ENCODE assay signal across 13 cellular contexts in the genomic region with DNA sequence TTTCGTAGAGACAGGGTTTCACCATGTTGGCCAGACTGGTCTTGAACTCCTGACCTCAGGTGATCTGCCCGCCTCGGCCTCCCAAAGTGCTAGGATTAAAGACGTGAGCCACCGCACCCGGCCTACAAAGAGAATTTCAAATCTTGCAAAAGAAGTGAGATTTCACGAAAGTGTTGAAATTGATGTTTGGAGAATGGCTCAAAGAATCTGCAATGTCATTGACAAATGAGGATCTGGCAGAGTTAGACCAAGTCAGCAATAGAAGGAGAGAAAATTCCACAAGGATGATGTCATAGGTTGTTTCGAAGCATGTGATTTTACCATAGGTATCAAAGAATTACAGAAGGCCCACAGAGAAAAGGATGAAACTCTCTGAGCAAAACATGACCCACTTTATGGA.
A peak's percentile ranks its signal among the peaks of the same experiment; 100 is the strongest.
DNase-seq lines count a peak whose midpoint lies in the region; ATAC-seq, FAIRE-seq and TF ChIP-seq lines count a peak whose summit lies in the region.
"Had no signal": no experiment of that assay in that cellular context is flagged by ENCODE, and none has a peak within 500 bp of the region (broad histone marks: within the 10 kb centered on the region; RNA-seq: fewer than 3 reads in every experiment).

No MANE protein-coding gene starts in this region.

- intact Hi-C loops in CD14-positive monocyte (cut with micrococcal nuclease): loop anchor here in 1 of 2 donors (2.0 kb wide), 1 partner anchor 15 kb away; no protein-coding TSS in a partner anchor

- H3K4me1 Mint-ChIP-seq in CD14-positive monocyte: peaks cover 68% of the 10 kb centered on the region

- no peak for ATAC-seq in GM21515 (IDR thresholded peaks at IDR 0.05; ENCODE audit: unreplicated experiment)
- ATAC-seq: body of pancreas had no signal

- FAIRE-seq in bronchial epithelial cell (lab: Jason Lieb, UNC): no peak

- no peaks in the 10 kb centered on the region for H3K27me3 ChIP-seq in bronchial epithelial cell (ENCODE audit: control insufficient read depth, insufficient read depth, low read length)
- H3K27me3 ChIP-seq: body of pancreas had no signal

- no peak overlapping the region for H3K4me3 ChIP-seq in bronchial epithelial cell (ENCODE audit: low read depth, low read length)
- H3K4me3 ChIP-seq: body of pancreas had no signal

- H3K4me3 Mint-ChIP-seq in CD14-positive monocyte: peak overlapping the region; percentile 3 to 20

- no peaks in the 10 kb centered on the region for H3K36me3 Mint-ChIP-seq in CD14-positive monocyte

- peaks cover 0 to 3% (median under 1%) of the 10 kb centered on the region in 7 donors for H3K9me3 Mint-ChIP-seq in CD14-positive monocyte

- no peak for TF ChIP-seq CTCF in CD14-positive monocyte (IDR thresholded peaks at IDR 0.05)
- TF ChIP-seq CTCF in bronchial epithelial cell (IDR thresholded peaks at IDR 0.05; ENCODE audit: insufficient read depth, low read length, severe bottlenecking): no peak

- DNase-seq in CD14-positive monocyte (ENCODE audit: low spot score) (peak; percentile 53), M059J (ENCODE audit: low read depth) (peak; percentile 20), bronchial epithelial cell (ENCODE audit: low read depth) (peak; percentile 60), lung microvascular endothelial cell (ENCODE audit: low read depth in 2 of 2) (peak; percentile 10), epidermal melanocyte (ENCODE audit: insufficient read length, low spot score) (no peak)
- no peak for DNase-seq in central memory CD4-positive, alpha-beta T cell
- no peak for DNase-seq in activated CD4-positive, alpha-beta T cell treated with anti-CD3 and anti-CD28 coated beads, Interleukin-2, amount 50 U/mL, for 4 hours
- DNase-seq: activated CD8-positive, alpha-beta memory T cell treated with anti-CD3 and anti-CD28 coated beads, Interleukin-2, amount 50 U/mL, for 4 hours; body of pancreas; NCI-H748 treated with DMSO at 0.1 percent for 48 hours; stimulated activated CD8-positive, alpha-beta memory T cell treated with anti-CD3 and anti-CD28 coated beads, Interleukin-4, amount 100 ng/mL, for 48 hours; T1000 had no signal

- peak overlapping the region; percentile 93 to 99 (median 97) for H3K27ac Mint-ChIP-seq in CD14-positive monocyte

- H3K36me3 ChIP-seq in bronchial epithelial cell (ENCODE audit: control insufficient read depth, insufficient read depth, low read length): no peaks in the 10 kb centered on the region

- H3K27me3 Mint-ChIP-seq in CD14-positive monocyte (ENCODE audit: low read depth in 3 of 3): peaks cover 0 to 3% (median 0%) of the 10 kb centered on the region in 3 donors

Comparison
In these comparisons a context has a peak if more than half of its experiments do, and no peak if none do; other contexts are left out.
1. DNase-seq: peak in CD14-positive monocyte (single experiment), M059J (single experiment), bronchial epithelial cell (single experiment) and lung microvascular endothelial cell (2 of 2); none in central memory CD4-positive, alpha-beta T cell (single experiment), epidermal melanocyte (single experiment) and activated CD4-positive, alpha-beta T cell treated with anti-CD3 and anti-CD28 coated beads, Interleukin-2, amount 50 U/mL, for 4 hours (0 of 2).